Comparison of ENCODE assay signal across 8 cellular contexts in genomic region chr3:16319307-16319706, GRCh38. TPM values are rescaled to one million over a fixed set of nuclear protein-coding genes. Genes with fewer than 3 reads are reported as not detected.
DNase-seq lines count a peak whose midpoint lies in the region; ATAC-seq and TF ChIP-seq lines count a peak whose summit lies in the region.

No MANE protein-coding gene starts in this region.

- no peaks in the 10 kb centered on the region for H3K9me3 Mint-ChIP-seq in stimulated activated naive B cell treated with anti-CD40 and anti-IgM and Interleukin-4, amounts not matched to agents 10 μg/mL and 1 μg/mL and 100 μg/mL, for 72 hours

- peaks cover 25 to 44% of the 10 kb centered on the region in 2 donors for H3K4me1 Mint-ChIP-seq in stimulated activated naive B cell treated with anti-CD40 and anti-IgM and Interleukin-4, amounts not matched to agents 10 μg/mL and 1 μg/mL and 100 μg/mL, for 72 hours

- peak; percentile 7 for DNase-seq in COLO829 (ENCODE audit: low spot score)
- DNase-seq in NCI-H460 (ENCODE audit: extremely low read depth, low read depth): peak; percentile 23
- peak; percentile 70 for DNase-seq in activated T-cell treated with anti-CD3 and anti-CD28 coated beads, Interleukin-2, amount 50 U/mL, for 1 hour
- no peak for DNase-seq in kidney epithelial cell (ENCODE audit: low read depth)
- no peak for DNase-seq in stimulated activated naive B cell treated with anti-CD40 and anti-IgM and Interleukin-4, amounts not matched to agents 10 μg/mL and 1 μg/mL and 100 μg/mL, for 72 hours
- DNase-seq in anterior cingulate cortex (lab: John Stamatoyannopoulos, UW): no peak
- DNase-seq in kidney tubule cell (ENCODE audit: low spot score): no peak
- DNase-seq in hippocampal formation (lab: John Stamatoyannopoulos, UW): no peak

- H3K27ac Mint-ChIP-seq in stimulated activated naive B cell treated with anti-CD40 and anti-IgM and Interleukin-4, amounts not matched to agents 10 μg/mL and 1 μg/mL and 100 μg/mL, for 72 hours: peak overlapping the region; percentile 42

- peaks cover 4% of the 10 kb centered on the region for H3K36me3 ChIP-seq in kidney epithelial cell (ENCODE audit: control insufficient read depth, insufficient read depth, low read length)

- H3K36me3 Mint-ChIP-seq in stimulated activated naive B cell treated with anti-CD40 and anti-IgM and Interleukin-4, amounts not matched to agents 10 μg/mL and 1 μg/mL and 100 μg/mL, for 72 hours: peaks cover 59 to 74% of the 10 kb centered on the region in 2 donors

- no peaks in the 10 kb centered on the region for H3K27me3 Mint-ChIP-seq in stimulated activated naive B cell treated with anti-CD40 and anti-IgM and Interleukin-4, amounts not matched to agents 10 μg/mL and 1 μg/mL and 100 μg/mL, for 72 hours

- TF ChIP-seq CTCF in kidney epithelial cell (IDR thresholded peaks at IDR 0.05; ENCODE audit: insufficient read depth, low read length, poor library complexity, severe bottlenecking): peak; percentile 34

- peak; percentile 57 to 61 for ATAC-seq in stimulated activated naive B cell treated with anti-CD40 and anti-IgM and Interleukin-4, amounts not matched to agents 10 μg/mL and 1 μg/mL and 100 μg/mL, for 72 hours (replicated peaks)

- H3K27me3 ChIP-seq in kidney epithelial cell (ENCODE audit: control insufficient read depth, insufficient read depth, low read length): no peaks in the 10 kb centered on the region

- H3K4me3 Mint-ChIP-seq in stimulated activated naive B cell treated with anti-CD40 and anti-IgM and Interleukin-4, amounts not matched to agents 10 μg/mL and 1 μg/mL and 100 μg/mL, for 72 hours: no peak overlapping the region

- H3K4me3 ChIP-seq in kidney epithelial cell (ENCODE audit: low read depth, low read length): no peak overlapping the region

RNA-seq across cellular contexts. Expression of gene OXNAD1, which starts 54.3 kb away (rescaled TPM):
- total RNA-seq in NCI-H460 (2014; rRNA removed; shearing (Covaris generic)): 14.6 and 15.0 TPM in 2 replicates
- 10.3 and 12.0 TPM in 2 replicates for polyA plus RNA-seq in NCI-H460 (2014; cell fraction: nucleus; rRNA removed)
- 16.6 and 18.8 TPM in 2 replicates for total RNA-seq in kidney epithelial cell

RNA-seq across cellular contexts. Expression of gene DPH3, which starts 54.6 kb away (rescaled TPM):
- total RNA-seq in NCI-H460 (2014; rRNA removed; shearing (Covaris generic)): 10.5 and 11.6 TPM in 2 replicates
- 2.0 and 7.8 TPM in 2 replicates for polyA plus RNA-seq in NCI-H460 (2014; cell fraction: nucleus; rRNA removed)
- 29.6 and 30.5 TPM in 2 replicates for total RNA-seq in kidney epithelial cell

Comparison
In these comparisons a context has a peak if more than half of its experiments do, and no peak if none do; other contexts are left out.
1. DNase-seq: peak in COLO829 (single experiment), NCI-H460 (single experiment) and activated T-cell treated with anti-CD3 and anti-CD28 coated beads, Interleukin-2, amount 50 U/mL, for 1 hour (single experiment); none in kidney epithelial cell (single experiment), stimulated activated naive B cell treated with anti-CD40 and anti-IgM and Interleukin-4, amounts not matched to agents 10 μg/mL and 1 μg/mL and 100 μg/mL, for 72 hours (single experiment), anterior cingulate cortex (0 of 58), kidney tubule cell (single experiment) and hippocampal formation (0 of 2).